Comparison of ENCODE assay signal across 10 cellular contexts in the genomic region with DNA sequence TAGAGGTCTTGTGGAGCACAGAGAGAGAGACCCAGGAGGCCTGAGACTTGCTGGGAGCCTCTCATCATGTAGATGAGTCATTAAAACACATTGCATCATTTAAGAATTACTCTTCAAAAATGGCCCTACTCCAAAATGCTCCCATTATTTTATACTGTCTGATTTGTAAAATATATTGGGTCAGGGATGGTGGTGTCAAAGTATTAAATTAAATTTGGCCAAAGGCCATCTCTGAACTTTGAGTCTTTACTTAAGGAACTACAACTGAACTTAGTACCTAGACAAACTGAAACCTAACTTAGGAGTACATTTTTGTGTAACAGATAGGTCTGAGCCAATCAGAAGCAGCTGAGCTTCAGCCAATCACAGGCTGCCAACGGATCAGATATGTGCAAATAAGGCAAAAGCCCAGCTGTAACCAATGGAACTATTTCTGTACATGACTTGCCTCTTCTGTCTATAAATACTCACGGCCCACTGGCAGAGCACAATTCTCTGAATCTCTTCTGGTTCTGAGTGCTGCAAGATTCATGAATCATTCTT.
DNase-seq lines count a peak whose midpoint lies in the region; ATAC-seq and TF ChIP-seq lines count a peak whose summit lies in the region.
"Had no signal": no experiment of that assay in that cellular context is flagged by ENCODE, and none has a peak within 500 bp of the region (broad histone marks: within the 10 kb centered on the region; RNA-seq: fewer than 3 reads in every experiment).

No MANE protein-coding gene starts in this region.

- peak; percentile 87 for DNase-seq in MV-4-11 (lab: John Stamatoyannopoulos, UW)
- peak; percentile 72 for DNase-seq in fibroblast of gingiva (ENCODE audit: low read depth)
- no peak for DNase-seq in sciatic nerve (ENCODE audit: low spot score)
- DNase-seq in NCI-H2196 (lab: John Stamatoyannopoulos, UW; ENCODE audit: unreplicated experiment) = no peak
- no peak for DNase-seq in Karpas-422
- no peak for DNase-seq in GM23338 (ENCODE audit: low spot score)
- DNase-seq: NCI-H2227 treated with DMSO at 0.1 percent for 48 hours, WERI-Rb-1 had no signal

- no peaks in the 10 kb centered on the region for H3K36me3 ChIP-seq in Karpas-422 (ENCODE audit: insufficient read depth, low read length)
- no peaks in the 10 kb centered on the region for H3K36me3 ChIP-seq in GM23338 (ENCODE audit: insufficient read depth)
- H3K36me3 ChIP-seq: WERI-Rb-1 had no signal

- no peaks in the 10 kb centered on the region for H3K27me3 Mint-ChIP-seq in GM23338 (ENCODE audit: insufficient read depth, low read depth, poor library complexity)

- H3K4me2 ChIP-seq in Karpas-422 (ENCODE audit: low read depth, low read length, poor library complexity, severe bottlenecking) (no peak overlapping the region), GM23338 (no peak overlapping the region)

- H4K20me1 ChIP-seq in Karpas-422 (ENCODE audit: insufficient read depth, low read depth, low read length) = no peaks in the 10 kb centered on the region
- H4K20me1 ChIP-seq in GM23338 (replicated peaks; ENCODE audit: insufficient read depth) = no peaks in the 10 kb centered on the region

- H3K4me1 Mint-ChIP-seq in GM23338 = peaks cover 11% of the 10 kb centered on the region; the same call in 2 of the 3 replicates

- no peak overlapping the region for H3K9ac ChIP-seq in Karpas-422 (ENCODE audit: low read length)

- peak; percentile 60 for ATAC-seq in GM18867 (IDR thresholded peaks at IDR 0.05; ENCODE audit: unreplicated experiment)
- peak; percentile 70 for ATAC-seq in sciatic nerve
- ATAC-seq in GM18520 (IDR thresholded peaks at IDR 0.05; ENCODE audit: unreplicated experiment) = no peak
- ATAC-seq in GM23338 = no peak

- no peaks in the 10 kb centered on the region for H3K36me3 Mint-ChIP-seq in GM23338 (ENCODE audit: low read depth)

- no peak for TF ChIP-seq CTCF in GM23338 (conservative IDR thresholded peaks at IDR 0.05; ENCODE audit: low read depth in 2 of 2)

- no peaks in the 10 kb centered on the region for H3F3A ChIP-seq in GM23338 (replicated peaks; ENCODE audit: low read depth)

- no peak overlapping the region for H3K4me3 ChIP-seq in Karpas-422 (ENCODE audit: low read length)
- H3K4me3 ChIP-seq in GM23338 = no peak overlapping the region

- H3K4me1 ChIP-seq in Karpas-422 (ENCODE audit: low read length) = no peaks in the 10 kb centered on the region
- peaks cover 19% of the 10 kb centered on the region; the same call in 1 of the 2 replicates for H3K4me1 ChIP-seq in GM23338 (ENCODE audit: insufficient read depth)

- H3K27ac ChIP-seq in Karpas-422 (ENCODE audit: low read length) (no peak overlapping the region), GM23338 (ENCODE audit: low read depth) (no peak overlapping the region)
- H3K27ac ChIP-seq: WERI-Rb-1 had no signal

- H3K4me3 Mint-ChIP-seq in GM23338 = no peak overlapping the region

- H3K79me2 ChIP-seq in Karpas-422 (ENCODE audit: low read length) = no peaks in the 10 kb centered on the region
- H3K79me2 ChIP-seq in GM23338 (replicated peaks; ENCODE audit: insufficient read depth) = no peaks in the 10 kb centered on the region

- intact Hi-C loops in sciatic nerve (cut with DNase I) = no loop called here

- H3K9me2 ChIP-seq in Karpas-422 (replicated peaks; ENCODE audit: insufficient read depth, low read length) = no peaks in the 10 kb centered on the region
- no peaks in the 10 kb centered on the region for H3K9me2 ChIP-seq in GM23338 (ENCODE audit: insufficient read depth)

- H3K9me3 Mint-ChIP-seq in GM23338 = no peaks in the 10 kb centered on the region

- H3K27ac Mint-ChIP-seq in GM23338 = no peak overlapping the region

- H2AFZ ChIP-seq in Karpas-422 (ENCODE audit: low read length) = no peak overlapping the region
- no peak overlapping the region for H2AFZ ChIP-seq in GM23338

- H3K9me3 ChIP-seq in Karpas-422 (ENCODE audit: low read length) = peaks cover 10% of the 10 kb centered on the region; the same call in 1 of the 2 replicates

- H3K27me3 ChIP-seq in Karpas-422 (ENCODE audit: low read length) (no peaks in the 10 kb centered on the region), GM23338 (ENCODE audit: insufficient read depth) (no peaks in the 10 kb centered on the region)

TF ChIP-seq in GM23338, 12 proteins besides CTCF, POLR2A, EP300 and RAD21:
- TF ChIP-seq ZNF114 (CRISPR knock-in tag; IDR thresholded peaks at IDR 0.05) = no peak
- TF ChIP-seq, protein P1, sequence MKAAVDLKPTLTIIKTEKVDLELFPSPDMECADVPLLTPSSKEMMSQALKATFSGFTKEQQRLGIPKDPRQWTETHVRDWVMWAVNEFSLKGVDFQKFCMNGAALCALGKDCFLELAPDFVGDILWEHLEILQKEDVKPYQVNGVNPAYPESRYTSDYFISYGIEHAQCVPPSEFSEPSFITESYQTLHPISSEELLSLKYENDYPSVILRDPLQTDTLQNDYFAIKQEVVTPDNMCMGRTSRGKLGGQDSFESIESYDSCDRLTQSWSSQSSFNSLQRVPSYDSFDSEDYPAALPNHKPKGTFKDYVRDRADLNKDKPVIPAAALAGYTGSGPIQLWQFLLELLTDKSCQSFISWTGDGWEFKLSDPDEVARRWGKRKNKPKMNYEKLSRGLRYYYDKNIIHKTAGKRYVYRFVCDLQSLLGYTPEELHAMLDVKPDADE (IDR thresholded peaks at IDR 0.05) = no peak
- TF ChIP-seq ZNF331 (CRISPR knock-in tag; IDR thresholded peaks at IDR 0.05; ENCODE audit: low read depth) = no peak
- no peak for TF ChIP-seq EZH2phosphoT487 (IDR thresholded peaks at IDR 0.05; ENCODE audit: unreplicated experiment)
- no peak for TF ChIP-seq STAT1 (IDR thresholded peaks at IDR 0.05; ENCODE audit: unreplicated experiment)
- no peak for TF ChIP-seq JUNB (IDR thresholded peaks at IDR 0.05; ENCODE audit: unreplicated experiment)
- no peak for TF ChIP-seq NANOG (IDR thresholded peaks at IDR 0.05; ENCODE audit: borderline replicate concordance)
- TF ChIP-seq EZH2 (IDR thresholded peaks at IDR 0.05; ENCODE audit: low read depth, unreplicated experiment) = no peak
- no peak for TF ChIP-seq CREB1 (CRISPR knock-in tag; IDR thresholded peaks at IDR 0.05; ENCODE audit: low read depth)

Comparison
In these comparisons a context has a peak if more than half of its experiments do, and no peak if none do; other contexts are left out.
1. ATAC-seq: peak in GM18867 (single experiment) and sciatic nerve (single experiment); none in GM18520 (single experiment) and GM23338 (single experiment).
2. DNase-seq: peak in MV-4-11 (single experiment) and fibroblast of gingiva (single experiment); none in sciatic nerve (single experiment), NCI-H2196 (single experiment), Karpas-422 (single experiment) and GM23338 (single experiment).